In the genomic region with DNA sequence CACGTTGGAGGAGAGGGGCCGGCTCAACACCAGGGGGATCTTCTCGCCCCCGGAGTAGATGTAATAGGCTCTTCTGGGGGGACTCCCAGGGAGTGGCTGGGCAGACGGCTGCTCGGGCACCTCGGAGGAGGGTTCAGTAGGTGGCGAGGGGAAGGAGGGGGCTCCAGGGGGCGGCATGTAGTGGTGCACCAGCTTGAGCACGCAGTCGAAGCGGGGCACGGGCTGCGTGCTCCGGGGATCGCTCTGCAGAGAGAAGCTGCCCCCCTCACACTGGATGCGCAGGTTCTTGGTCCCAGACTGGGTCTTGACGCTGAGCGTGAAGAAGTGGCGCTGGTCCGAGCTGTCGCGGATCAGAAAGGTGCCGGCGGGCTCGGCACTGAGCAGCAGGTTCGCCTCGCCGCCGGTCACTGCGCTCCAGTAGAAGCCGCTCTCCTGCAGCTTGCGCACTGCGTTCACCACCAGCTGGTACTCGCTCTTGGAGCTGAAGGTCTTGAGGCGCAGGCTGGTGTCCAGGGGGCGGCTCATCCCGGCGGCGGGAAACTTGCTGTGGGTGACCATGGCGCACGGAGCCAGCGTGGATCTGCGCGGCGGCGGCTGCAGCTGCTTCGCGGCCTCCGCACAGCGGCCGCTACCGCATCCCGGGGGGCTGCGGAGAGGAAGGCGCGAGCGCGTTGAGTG, we compare ENCODE assay signal across 8 cellular contexts. TPM values are rescaled to one million over a fixed set of nuclear protein-coding genes. Genes with fewer than 3 reads are reported as not detected.
A peak's percentile ranks its signal among the peaks of the same experiment; 100 is the strongest.
DNase-seq lines count a peak whose midpoint lies in the region; ATAC-seq and TF ChIP-seq lines count a peak whose summit lies in the region.

No MANE protein-coding gene starts in this region.

- peaks cover 13 to 90% (median 53%) of the 10 kb centered on the region in 10 experiments for H3K4me1 ChIP-seq in BLaER1 treated with 17β-estradiol and CSF1 and Interleukin-3, amounts not matched to agents 10 nM and 100 nM
- peaks cover 19% of the 10 kb centered on the region for H3K4me1 ChIP-seq in mucosa of descending colon (ENCODE audit: low read depth)
- peaks cover 0 to 9% of the 10 kb centered on the region in 2 donors for H3K4me1 ChIP-seq in uterus
- peaks cover 28% of the 10 kb centered on the region for H3K4me1 ChIP-seq in OCI-LY7 (ENCODE audit: insufficient read depth, low read length, poor library complexity, severe bottlenecking)

- peaks cover 23 to 62% (median 38%) of the 10 kb centered on the region in 11 experiments for H4K20me1 ChIP-seq in BLaER1 treated with 17β-estradiol and CSF1 and Interleukin-3, amounts not matched to agents 10 nM and 100 nM
- H4K20me1 ChIP-seq in OCI-LY7 (ENCODE audit: insufficient read depth, low read length), result no peaks in the 10 kb centered on the region

- TF ChIP-seq CTCF in coronary artery (IDR thresholded peaks at IDR 0.05) (no peak), mucosa of descending colon (IDR thresholded peaks at IDR 0.05) (no peak), uterus (IDR thresholded peaks at IDR 0.05) (no peak), OCI-LY7 (conservative IDR thresholded peaks at IDR 0.05; ENCODE audit: low read length) (no peak)

- peak overlapping the region in 9 of 10 experiments; percentile 64 to 100 (median 87); a peak in 18 of 20 replicates for H3K4me3 ChIP-seq in BLaER1 treated with 17β-estradiol and CSF1 and Interleukin-3, amounts not matched to agents 10 nM and 100 nM
- H3K4me3 ChIP-seq in coronary artery (peak overlapping the region; percentile 82), mucosa of descending colon (peak overlapping the region; percentile 51), uterus (peak overlapping the region; percentile 43 to 74), OCI-LY7 (ENCODE audit: low read depth, low read length, poor library complexity, severe bottlenecking) (no peak overlapping the region)

- H2AFZ ChIP-seq in OCI-LY7 (ENCODE audit: low read length), result no peak overlapping the region

- POLR2A ChIA-PET in OCI-LY7 (lab: Charles Lee), result no interaction called here

- DNase-seq in NCI-H524 treated with DMSO at 0.1 percent for 48 hours (lab: John Stamatoyannopoulos, UW) (peak; percentile 20), coronary artery (ENCODE audit: low spot score) (no peak), mucosa of descending colon (peak; percentile 44 to 74 (median 57)), uterus (no peak), OCI-LY7 (ENCODE audit: low spot score) (no peak), COR-L47 (lab: John Stamatoyannopoulos, UW) (no peak)

- no peaks in the 10 kb centered on the region for H3K79me2 ChIP-seq in OCI-LY7 (ENCODE audit: insufficient read depth, low read depth, low read length)

- intact Hi-C loops in mucosa of descending colon (cut with DNase I, micrococcal nuclease), result no loop called here
- intact Hi-C loops in uterus (cut with DNase I; ENCODE audit: low total_unique reads), result no loop called here
- intact Hi-C loops in OCI-LY7 (cut with micrococcal nuclease; ENCODE audit: unreplicated experiment), result no loop called here

- CTCF ChIA-PET in OCI-LY7 (lab: Charles Lee; ENCODE audit: unreplicated experiment), result no interaction called here

- peaks cover 0 to 21% (median 0%) of the 10 kb centered on the region in 11 experiments; a peak in 4 of 22 replicates for H3K9me3 ChIP-seq in BLaER1 treated with 17β-estradiol and CSF1 and Interleukin-3, amounts not matched to agents 10 nM and 100 nM (replicated peaks in 1 of 11)
- H3K9me3 ChIP-seq in mucosa of descending colon (no peaks in the 10 kb centered on the region), uterus (no peaks in the 10 kb centered on the region), OCI-LY7 (ENCODE audit: low read length) (no peaks in the 10 kb centered on the region)

- BruUV-seq in OCI-LY7 (replicated peaks; lab: Mats Ljungman, UMichigan), result no TSS peak

- H3K27me3 ChIP-seq in BLaER1 treated with 17β-estradiol and CSF1 and Interleukin-3, amounts not matched to agents 10 nM and 100 nM, result peaks cover 0 to 73% (median 65%) of the 10 kb centered on the region in 11 experiments; a peak in 18 of 22 replicates
- no peaks in the 10 kb centered on the region for H3K27me3 ChIP-seq in uterus

- H3K27ac ChIP-seq in BLaER1 treated with 17β-estradiol and CSF1 and Interleukin-3, amounts not matched to agents 10 nM and 100 nM, result peak overlapping the region in 5 of 11 experiments; percentile 82 to 95 (median 93); a peak in 12 of 22 replicates
- H3K27ac ChIP-seq in coronary artery (peak overlapping the region; percentile 91 to 97), uterus (peak overlapping the region; percentile 72 to 95), OCI-LY7 (ENCODE audit: low read depth, low read length, poor library complexity, severe bottlenecking) (no peak overlapping the region)

- peak overlapping the region; percentile 95 to 100 (median 99) for H3K4me2 ChIP-seq in BLaER1 treated with 17β-estradiol and CSF1 and Interleukin-3, amounts not matched to agents 10 nM and 100 nM
- no peak overlapping the region for H3K4me2 ChIP-seq in OCI-LY7 (ENCODE audit: low read length)

- no peaks in the 10 kb centered on the region for H3K9me2 ChIP-seq in OCI-LY7 (ENCODE audit: insufficient read depth, low read length)

- H3K9ac ChIP-seq in BLaER1 treated with 17β-estradiol and CSF1 and Interleukin-3, amounts not matched to agents 10 nM and 100 nM, result peak overlapping the region in 9 of 11 experiments; percentile 65 to 98 (median 82); a peak in 16 of 22 replicates

- ATAC-seq in mucosa of descending colon (peak; percentile 2), HG02759 (IDR thresholded peaks at IDR 0.05; ENCODE audit: unreplicated experiment) (no peak)

- TF ChIP-seq POLR2A in uterus (IDR thresholded peaks at IDR 0.05), result no peak

- H3K36me3 ChIP-seq in BLaER1 treated with 17β-estradiol and CSF1 and Interleukin-3, amounts not matched to agents 10 nM and 100 nM, result peaks cover 0 to 46% (median 0%) of the 10 kb centered on the region in 11 experiments; a peak in 11 of 22 replicates
- no peaks in the 10 kb centered on the region for H3K36me3 ChIP-seq in mucosa of descending colon (ENCODE audit: low read depth)
- H3K36me3 ChIP-seq in uterus, result no peaks in the 10 kb centered on the region
- H3K36me3 ChIP-seq in OCI-LY7 (ENCODE audit: insufficient read depth, low read length), result no peaks in the 10 kb centered on the region

RNA-seq across cellular contexts. Expression of gene SOCS3, which starts 1.2 kb away (rescaled TPM):
- 10 to 100 TPM; 21.9 to 41.3 (median 23.2) TPM for total RNA-seq in mucosa of descending colon
- 100 to 1,000 TPM in 1 of 4 donors, 10 to 100 TPM in 3; 20.9 to 101 (median 39.5) TPM for total RNA-seq in uterus
- total RNA-seq in OCI-LY7 (2014; rRNA removed; shearing (Covaris generic)), result not detected in 2 replicates
- not detected in 2 replicates for total RNA-seq in OCI-LY7 (2022)

RNA-seq across cellular contexts. Expression of gene PGS1, which starts 19.8 kb away (rescaled TPM):
- total RNA-seq in mucosa of descending colon (10 to 100 TPM; 36.2 to 54.3 (median 48.8) TPM), uterus (10 to 100 TPM; 12.9 to 75.4 (median 63.1) TPM), OCI-LY7 (2022) (61.3 and 68.2 TPM in 2 replicates)
- total RNA-seq in OCI-LY7 (2014; rRNA removed; shearing (Covaris generic)), result 59.6 and 67.3 TPM in 2 replicates

Comparison
In these comparisons a context has a peak if more than half of its experiments do, and no peak if none do; other contexts are left out.
1. DNase-seq: peak in NCI-H524 treated with DMSO at 0.1 percent for 48 hours (single experiment) and mucosa of descending colon (3 of 3); none in coronary artery (single experiment), uterus (0 of 2), OCI-LY7 (single experiment) and COR-L47 (single experiment).
2. RNA of gene SOCS3, which starts 1.2 kb away (total RNA-seq): 20.9 to 101 TPM in uterus and 21.9 to 41.3 TPM in mucosa of descending colon; not detected in OCI-LY7; every median in the first group is over 10 times any median in the second.